In the genomic region with DNA sequence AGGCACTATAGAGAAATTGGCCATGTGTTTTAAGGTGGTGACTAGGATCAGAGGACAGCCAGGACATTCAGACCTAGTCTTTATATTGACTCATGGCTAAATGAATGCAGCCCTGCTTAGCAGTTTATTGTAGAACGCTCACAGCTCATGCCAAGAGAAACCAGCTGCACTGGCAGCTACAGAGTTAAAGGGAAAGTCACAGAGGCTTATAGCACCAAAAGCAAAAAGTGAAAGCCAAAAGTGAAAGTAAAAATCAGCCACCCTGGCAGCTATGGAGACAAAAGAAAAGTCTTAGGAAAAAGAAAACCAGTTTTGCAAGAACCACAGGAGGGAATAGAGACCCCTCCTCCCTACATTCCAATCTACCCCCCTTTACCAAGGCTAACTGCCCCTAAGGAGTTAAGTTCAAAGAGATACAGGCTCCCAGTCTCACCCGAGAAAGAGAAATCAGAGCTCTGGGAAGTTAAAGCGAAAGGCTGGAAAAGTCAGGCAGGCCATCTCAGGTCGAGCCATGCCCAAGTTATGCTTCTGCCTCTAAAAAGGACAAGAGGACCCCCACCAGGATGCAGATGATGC, we compare ENCODE assay signal across 8 cellular contexts.
DNase-seq lines count a peak whose midpoint lies in the region; ATAC-seq and FAIRE-seq lines count a peak whose summit lies in the region.

No MANE protein-coding gene starts in this region.

- peak; percentile 20 for DNase-seq in NCI-H2196 (lab: John Stamatoyannopoulos, UW; ENCODE audit: unreplicated experiment)
- DNase-seq in NCI-H2196 treated with DMSO at 0.1 percent for 48 hours (lab: John Stamatoyannopoulos, UW; ENCODE audit: unreplicated experiment) = no peak
- DNase-seq in RKO (ENCODE audit: low spot score) = peak; percentile 44
- DNase-seq in naive B cell = no peak
- DNase-seq in DMS153 treated with DMSO at 0.1 percent for 48 hours (lab: John Stamatoyannopoulos, UW; ENCODE audit: unreplicated experiment) = no peak
- no peak for DNase-seq in stimulated activated CD8-positive, alpha-beta memory T cell treated with anti-CD3 and anti-CD28 coated beads, Interleukin-4, amount 100 ng/mL, for 48 hours

- H3K27me3 Mint-ChIP-seq in naive B cell = peaks cover 0 to 4% (median 0%) of the 10 kb centered on the region in 3 donors

- peak; percentile 76 for FAIRE-seq in endometrium (lab: Jason Lieb, UNC)

- H3K4me3 Mint-ChIP-seq in naive B cell = peak overlapping the region; percentile 87 to 97 (median 94)

- ATAC-seq in naive B cell (ENCODE audit: low read depth in 2 of 2) (peak; percentile 52 to 61), HG03521 (IDR thresholded peaks at IDR 0.05; ENCODE audit: unreplicated experiment) (no peak)

- no peaks in the 10 kb centered on the region for H3K36me3 Mint-ChIP-seq in naive B cell

- peak overlapping the region in 5 of 6 donors; percentile 88 to 94 (median 89) for H3K27ac Mint-ChIP-seq in naive B cell

- H3K4me1 Mint-ChIP-seq in naive B cell = peaks cover 18 to 21% (median 20%) of the 10 kb centered on the region in 3 donors

- H3K9me3 Mint-ChIP-seq in naive B cell = peaks cover 0 to 2% (median 0%) of the 10 kb centered on the region in 7 donors

Comparison
In these comparisons a context has a peak if more than half of its experiments do, and no peak if none do; other contexts are left out.
1. DNase-seq: peak in NCI-H2196 (single experiment) and RKO (single experiment); none in NCI-H2196 treated with DMSO at 0.1 percent for 48 hours (single experiment), naive B cell (single experiment), DMS153 treated with DMSO at 0.1 percent for 48 hours (single experiment) and stimulated activated CD8-positive, alpha-beta memory T cell treated with anti-CD3 and anti-CD28 coated beads, Interleukin-4, amount 100 ng/mL, for 48 hours (single experiment).